Comparison of ENCODE assay signal across 24 cellular contexts in genomic region chr1:103459385-103459784, GRCh38.
DNase-seq lines count a peak whose midpoint lies in the region; ATAC-seq and TF ChIP-seq lines count a peak whose summit lies in the region.
"Had no signal": no experiment of that assay in that cellular context is flagged by ENCODE, and none has a peak within 500 bp of the region (broad histone marks: within the 10 kb centered on the region; RNA-seq: fewer than 3 reads in every experiment).

No MANE protein-coding gene starts in this region.

- no peak overlapping the region for H2AFZ ChIP-seq in PC-3 (ENCODE audit: low read length)

- H3K4me1 ChIP-seq in PC-3 (ENCODE audit: insufficient read depth, low read length) (no peaks in the 10 kb centered on the region), heart right ventricle (no peaks in the 10 kb centered on the region)
- H3K4me1 ChIP-seq: adrenal gland, transverse colon had no signal

- H3K36me3 ChIP-seq in PC-3 (ENCODE audit: low read depth, low read length) = no peaks in the 10 kb centered on the region; the same call in 1 of the 2 replicates
- no peaks in the 10 kb centered on the region for H3K36me3 ChIP-seq in heart right ventricle
- H3K36me3 ChIP-seq: adrenal gland, neutrophil, transverse colon had no signal

- no TSS peak for BruUV-seq in PC-3 (replicated peaks; lab: Mats Ljungman, UMichigan)

- H3K4me2 ChIP-seq in PC-3 (ENCODE audit: low read length) = no peak overlapping the region

- H3K9ac ChIP-seq in PC-3 (ENCODE audit: low read length) = no peak overlapping the region

- TF ChIP-seq CTCF in PC-3 (conservative IDR thresholded peaks at IDR 0.05; ENCODE audit: low read depth, low read length) (no peak), heart right ventricle (IDR thresholded peaks at IDR 0.05) (no peak)

- H3K27ac Mint-ChIP-seq in effector memory CD8-positive, alpha-beta T cell = no peak overlapping the region
- H3K27ac Mint-ChIP-seq: activated CD4-positive, alpha-beta T cell treated with anti-CD3 and anti-CD28 coated beads for 36 hours; CD8-positive, alpha-beta memory T cell; stimulated activated naive B cell treated with anti-CD40 and anti-IgM and Interleukin-4, amounts not matched to agents 10 μg/mL and 1 μg/mL and 100 μg/mL, for 72 hours had no signal

- no peaks in the 10 kb centered on the region for H3K4me1 Mint-ChIP-seq in effector memory CD8-positive, alpha-beta T cell (ENCODE audit: low read depth in 2 of 2)
- H3K4me1 Mint-ChIP-seq: activated CD4-positive, alpha-beta T cell treated with anti-CD3 and anti-CD28 coated beads for 36 hours; CD8-positive, alpha-beta memory T cell; central memory CD8-positive, alpha-beta T cell; stimulated activated naive B cell treated with anti-CD40 and anti-IgM and Interleukin-4, amounts not matched to agents 10 μg/mL and 1 μg/mL and 100 μg/mL, for 72 hours had no signal

- H3K9me3 ChIP-seq in PC-3 (ENCODE audit: low read length) = no peaks in the 10 kb centered on the region
- H3K9me3 ChIP-seq in heart right ventricle = no peaks in the 10 kb centered on the region
- H3K9me3 ChIP-seq: adrenal gland, mucosa of descending colon, neutrophil, transverse colon had no signal

- no peak overlapping the region for H3K4me3 Mint-ChIP-seq in effector memory CD8-positive, alpha-beta T cell
- H3K4me3 Mint-ChIP-seq: activated CD4-positive, alpha-beta T cell treated with anti-CD3 and anti-CD28 coated beads for 36 hours; CD8-positive, alpha-beta memory T cell; central memory CD8-positive, alpha-beta T cell; stimulated activated naive B cell treated with anti-CD40 and anti-IgM and Interleukin-4, amounts not matched to agents 10 μg/mL and 1 μg/mL and 100 μg/mL, for 72 hours had no signal

- H3K27me3 ChIP-seq in PC-3 (ENCODE audit: low read length) = peaks cover 47% of the 10 kb centered on the region
- peaks cover 0 to 9% (median 0%) of the 10 kb centered on the region in 7 donors for H3K27me3 ChIP-seq in heart right ventricle
- H3K27me3 ChIP-seq: adrenal gland, neutrophil, transverse colon had no signal

- CTCF ChIA-PET in PC-3 (lab: Charles Lee) = no interaction called here

- H3K27me3 Mint-ChIP-seq in effector memory CD8-positive, alpha-beta T cell = no peaks in the 10 kb centered on the region
- H3K27me3 Mint-ChIP-seq: central memory CD8-positive, alpha-beta T cell had no signal

- ATAC-seq in PC-3 (no peak), GM19035 (IDR thresholded peaks at IDR 0.05; ENCODE audit: unreplicated experiment) (no peak), heart right ventricle (no peak)
- ATAC-seq in effector memory CD8-positive, alpha-beta T cell (replicated peaks) = no peak
- ATAC-seq: activated CD4-positive, alpha-beta T cell treated with anti-CD3 and anti-CD28 coated beads for 36 hours; mucosa of descending colon; SK-N-SH treated with all-trans-retinoic acid at 6 μM for 48 hours; stimulated activated naive B cell treated with anti-CD40 and anti-IgM and Interleukin-4, amounts not matched to agents 10 μg/mL and 1 μg/mL and 100 μg/mL, for 72 hours had no signal

- no peaks in the 10 kb centered on the region for H3K79me2 ChIP-seq in PC-3 (ENCODE audit: low read length)

- H3K4me3 ChIP-seq in PC-3 (ENCODE audit: low read length) (no peak overlapping the region), heart right ventricle (no peak overlapping the region)
- H3K4me3 ChIP-seq: adrenal gland, mucosa of descending colon, transverse colon had no signal

- 53 to 55% methylated on average over 2 of the region's 2 CpGs for WGBS in heart right ventricle, 2 donors

- peaks cover 3% of the 10 kb centered on the region for H3K36me3 Mint-ChIP-seq in effector memory CD8-positive, alpha-beta T cell (ENCODE audit: insufficient read depth)
- H3K36me3 Mint-ChIP-seq: CD8-positive, alpha-beta memory T cell; stimulated activated naive B cell treated with anti-CD40 and anti-IgM and Interleukin-4, amounts not matched to agents 10 μg/mL and 1 μg/mL and 100 μg/mL, for 72 hours had no signal

- POLR2A ChIA-PET in PC-3 (lab: Charles Lee; ENCODE audit: unreplicated experiment) = no interaction called here

- H3K9me3 Mint-ChIP-seq in effector memory CD8-positive, alpha-beta T cell = no peaks in the 10 kb centered on the region
- H3K9me3 Mint-ChIP-seq: central memory CD8-positive, alpha-beta T cell; stimulated activated naive B cell treated with anti-CD40 and anti-IgM and Interleukin-4, amounts not matched to agents 10 μg/mL and 1 μg/mL and 100 μg/mL, for 72 hours had no signal

- no peaks in the 10 kb centered on the region for H3F3A ChIP-seq in PC-3 (ENCODE audit: low read length, unreplicated experiment)

- intact Hi-C loops in PC-3 (cut with micrococcal nuclease) (no loop called here), heart right ventricle (cut with DNase I) (no loop called here)

- H4K20me1 ChIP-seq in PC-3 (ENCODE audit: low read length) = no peaks in the 10 kb centered on the region

- no peaks in the 10 kb centered on the region for H3K9me2 ChIP-seq in PC-3 (replicated peaks; ENCODE audit: low read length)

- DNase-seq in EH (ENCODE audit: low read depth) = peak; percentile 24
- DNase-seq in PC-3 = peak; percentile 12
- DNase-seq in fibroblast of gingiva (ENCODE audit: low read depth) = peak; percentile 2
- DNase-seq in pons (ENCODE audit: low spot score) = peak; percentile 23
- no peak for DNase-seq in cerebellar nuclear complex (lab: John Stamatoyannopoulos, UW)
- no peak for DNase-seq in effector memory CD8-positive, alpha-beta T cell
- no peak for DNase-seq in heart right ventricle
- DNase-seq: activated CD4-positive, alpha-beta T cell treated with anti-CD3 and anti-CD28 coated beads for 36 hours; activated effector memory CD4-positive, alpha-beta T cell treated with Interleukin-2 at 50 U/mL for 16 hours; adrenal gland; CD8-positive, alpha-beta memory T cell; DND-41; HCEC 1CT; KBM-7; mucosa of descending colon; NCI-H2029; NCI-H524; right cardiac atrium; stimulated activated naive B cell treated with anti-CD40 and anti-IgM and Interleukin-4, amounts not matched to agents 10 μg/mL and 1 μg/mL and 100 μg/mL, for 72 hours; transverse colon had no signal

- H3K27ac ChIP-seq in PC-3 (ENCODE audit: low read length) (no peak overlapping the region), heart right ventricle (no peak overlapping the region)
- H3K27ac ChIP-seq: adrenal gland, neutrophil, transverse colon had no signal

Comparison
In these comparisons a context has a peak if more than half of its experiments do, and no peak if none do; other contexts are left out.
1. DNase-seq: peak in EH (single experiment), PC-3 (single experiment), fibroblast of gingiva (single experiment) and pons (single experiment); none in cerebellar nuclear complex (0 of 2), effector memory CD8-positive, alpha-beta T cell (0 of 3) and heart right ventricle (0 of 2).